Comparison of ENCODE assay signal across 28 cellular contexts in the genomic region with DNA sequence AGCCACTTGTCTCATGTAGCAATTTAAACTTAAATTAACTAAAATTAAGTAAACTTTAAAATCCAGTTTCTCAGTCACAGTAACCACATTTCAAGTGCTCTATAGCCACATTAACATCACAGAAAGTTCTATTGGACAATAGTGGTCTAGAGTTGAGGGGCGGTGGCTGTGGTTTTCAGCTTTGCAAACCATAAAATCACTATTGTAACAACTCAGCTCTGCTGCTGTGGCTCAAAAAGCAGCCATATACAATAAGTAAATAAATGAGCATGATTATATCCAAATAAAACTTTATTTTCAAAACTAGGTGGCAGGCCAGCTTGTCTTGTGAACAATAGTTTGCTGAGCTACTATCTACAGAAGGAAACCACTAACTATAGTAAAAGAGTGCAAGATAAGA. TPM values are rescaled to one million over a fixed set of nuclear protein-coding genes. Genes with fewer than 3 reads are reported as not detected.
"Had no signal": no experiment of that assay in that cellular context is flagged by ENCODE, and none has a peak within 500 bp of the region (broad histone marks: within the 10 kb centered on the region; RNA-seq: fewer than 3 reads in every experiment).

No MANE protein-coding gene starts in this region.

- H3K4me3 ChIP-seq: right atrium auricular region, suprapubic skin, tibial artery had no signal

- ATAC-seq: activated CD4-positive, alpha-beta T cell treated with anti-CD3 and anti-CD28 coated beads for 36 hours; activated T-cell treated with anti-CD3 and anti-CD28 coated beads, Interleukin-2, amount 50 U/mL, for 72 hours; natural killer cell treated with Interleukin-12 subunit alpha and Interleukin-12 subunit beta and Interleukin-15 and Interleukin-18, amount 100 ng/mL, for 72 hours had no signal

- DNase-seq: activated CD4-positive, alpha-beta T cell treated with anti-CD3 and anti-CD28 coated beads for 36 hours; activated CD4-positive, CD25-positive, alpha-beta regulatory T cell; activated naive CD4-positive, alpha-beta T cell; activated T-cell treated with anti-CD3 and anti-CD28 coated beads for 4 hours; activated T-cell treated with anti-CD3 and anti-CD28 coated beads, Interleukin-2, amount 50 U/mL, for 72 hours; anterior cingulate cortex; effector CD8-positive, alpha-beta T cell; foreskin fibroblast; head of caudate nucleus; hypothalamus; kidney; stimulated activated CD4-positive, alpha-beta T cell treated with anti-CD3 and anti-CD28 coated beads, Interleukin-15, amount 100 ng/mL, for 24 hours; stimulated activated CD4-positive, alpha-beta T cell treated with anti-CD3 and anti-CD28 coated beads, Interleukin-2, amount 100 ng/mL, for 24 hours; stimulated activated naive CD4-positive, alpha-beta T cell; tibial artery had no signal

- H3K4me1 ChIP-seq: right atrium auricular region, suprapubic skin, tibial artery had no signal

- H3K36me3 ChIP-seq: right atrium auricular region, suprapubic skin, tibial artery had no signal

- H3K4me3 Mint-ChIP-seq: activated CD4-positive, alpha-beta T cell treated with anti-CD3 and anti-CD28 coated beads for 36 hours; activated naive CD8-positive, alpha-beta T cell; activated T-cell treated with anti-CD3 and anti-CD28 coated beads, Interleukin-2, amount 50 U/mL, for 72 hours; central memory CD8-positive, alpha-beta T cell; immature natural killer cell; mesothelial cell of epicardium; natural killer cell treated with Interleukin-12 subunit alpha and Interleukin-12 subunit beta and Interleukin-15 and Interleukin-18, amount 100 ng/mL, for 72 hours; T-helper 2 cell treated with Interferon-gamma antibody and Interleukin-4, amounts not matched to agents 5 μg/mL and 100 μg/mL, for 36 hours had no signal

- H3K9me3 Mint-ChIP-seq: activated T-cell treated with anti-CD3 and anti-CD28 coated beads, Interleukin-2, amount 50 U/mL, for 72 hours; central memory CD8-positive, alpha-beta T cell; immature natural killer cell; natural killer cell treated with Interleukin-12 subunit alpha and Interleukin-12 subunit beta and Interleukin-15 and Interleukin-18, amount 100 ng/mL, for 72 hours had no signal

- H3K4me1 Mint-ChIP-seq: activated CD4-positive, alpha-beta T cell treated with anti-CD3 and anti-CD28 coated beads for 36 hours; central memory CD8-positive, alpha-beta T cell had no signal

- H3K27ac ChIP-seq: right atrium auricular region, suprapubic skin, tibial artery had no signal

- H3K9me3 ChIP-seq: right atrium auricular region, suprapubic skin, tibial artery had no signal

- H3K36me3 Mint-ChIP-seq: activated naive CD8-positive, alpha-beta T cell; immature natural killer cell; mesothelial cell of epicardium; natural killer cell treated with Interleukin-12 subunit alpha and Interleukin-12 subunit beta and Interleukin-15 and Interleukin-18, amount 100 ng/mL, for 72 hours had no signal

- H3K27ac Mint-ChIP-seq: activated CD4-positive, alpha-beta T cell treated with anti-CD3 and anti-CD28 coated beads for 36 hours; activated naive CD8-positive, alpha-beta T cell; activated T-cell treated with anti-CD3 and anti-CD28 coated beads, Interleukin-2, amount 50 U/mL, for 72 hours; immature natural killer cell; mesothelial cell of epicardium; natural killer cell treated with Interleukin-12 subunit alpha and Interleukin-12 subunit beta and Interleukin-15 and Interleukin-18, amount 100 ng/mL, for 72 hours; T-helper 2 cell treated with Interferon-gamma antibody and Interleukin-4, amounts not matched to agents 5 μg/mL and 100 μg/mL, for 36 hours had no signal

- FAIRE-seq: bronchial epithelial cell, kidney had no signal

- H3K27me3 Mint-ChIP-seq: activated CD4-positive, alpha-beta T cell treated with anti-CD3 and anti-CD28 coated beads for 36 hours; activated naive CD8-positive, alpha-beta T cell; central memory CD8-positive, alpha-beta T cell had no signal

- H3K27me3 ChIP-seq: right atrium auricular region, suprapubic skin, tibial artery had no signal

RNA-seq across cellular contexts. Expression of a gene that starts 43.4 kb away (rescaled TPM):
- total RNA-seq: activated T-cell treated with anti-CD3 and anti-CD28 coated beads, Interleukin-2, amount 50 U/mL, for 72 hours had no signal

RNA-seq across cellular contexts. Expression of a gene that starts 58.1 kb away (rescaled TPM):
- total RNA-seq: activated CD4-positive, alpha-beta T cell treated with anti-CD3 and anti-CD28 coated beads for 36 hours; bronchial epithelial cell; dermis microvascular lymphatic vessel endothelial cell; epithelial cell of proximal tubule; lower leg skin; suprapubic skin; ureter had no signal
- polyA plus RNA-seq: immature natural killer cell had no signal
